38 cellular contexts compared by ENCODE assay signal in the genomic region with DNA sequence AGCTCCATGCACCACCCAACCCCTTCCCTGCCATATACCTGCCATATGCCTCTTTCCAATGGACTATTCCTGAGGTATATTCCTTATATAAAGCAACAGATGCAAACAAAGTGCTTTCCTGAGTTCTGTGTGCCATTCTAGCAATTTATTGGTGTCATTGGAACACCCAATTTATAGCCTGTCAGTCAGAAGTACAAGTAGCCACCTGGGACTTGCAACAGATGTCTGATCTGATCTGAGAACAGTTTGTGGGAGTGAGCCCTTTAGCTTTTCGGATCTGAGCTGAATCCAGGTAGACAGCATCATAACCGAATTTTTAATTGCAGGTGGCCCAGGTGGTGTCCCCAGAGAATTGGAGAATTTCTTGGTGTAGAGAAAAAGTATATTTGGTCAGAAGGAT. TPM values are rescaled to one million over a fixed set of nuclear protein-coding genes. Genes with fewer than 3 reads are reported as not detected.
"Had no signal": no experiment of that assay in that cellular context is flagged by ENCODE, and none has a peak within 500 bp of the region (broad histone marks: within the 10 kb centered on the region; RNA-seq: fewer than 3 reads in every experiment).

No MANE protein-coding gene starts in this region.

- H3K4me3 Mint-ChIP-seq: activated CD4-positive, alpha-beta memory T cell treated with anti-CD3 and anti-CD28 coated beads, Interleukin-2, amount 10 ng/mL, durations not matched to agents 7 days and 5 days; activated CD4-positive, alpha-beta T cell treated with anti-CD3 and anti-CD28 coated beads for 36 hours; activated CD4-positive, alpha-beta T cell treated with anti-CD3 and anti-CD28 coated beads, Interleukin-2, amount 10 ng/mL, durations not matched to agents 7 days and 5 days; activated CD8-positive, alpha-beta memory T cell treated with anti-CD3 and anti-CD28 coated beads, Interleukin-2, amount 10 ng/mL, durations not matched to agents 7 days and 5 days; activated CD8-positive, alpha-beta T cell treated with anti-CD3 and anti-CD28 coated beads, Interleukin-2, amount 10 ng/mL, durations not matched to agents 7 days and 5 days; activated naive CD4-positive, alpha-beta T cell treated with anti-CD3 and anti-CD28 coated beads for 36 hours; activated naive CD8-positive, alpha-beta T cell treated with anti-CD3 and anti-CD28 coated beads for 36 hours; activated T-cell treated with anti-CD3 and anti-CD28 coated beads, Interleukin-2, amount 50 U/mL, for 24 hours; T-helper 1 cell treated with Interleukin-12 subunit alpha and Interleukin-12 subunit beta and Interleukin-4 antibody, amounts not matched to agents 30 μg/mL and 1 μg/mL, for 36 hours; T-helper 2 cell treated with Interferon-gamma antibody and Interleukin-4, amounts not matched to agents 5 μg/mL and 100 μg/mL, for 36 hours; WTC11 had no signal

- H3K27ac Mint-ChIP-seq: activated CD4-positive, alpha-beta memory T cell treated with anti-CD3 and anti-CD28 coated beads, Interleukin-2, amount 10 ng/mL, durations not matched to agents 7 days and 5 days; activated CD4-positive, alpha-beta T cell treated with anti-CD3 and anti-CD28 coated beads for 36 hours; activated CD4-positive, alpha-beta T cell treated with anti-CD3 and anti-CD28 coated beads, Interleukin-2, amount 10 ng/mL, durations not matched to agents 7 days and 5 days; activated CD8-positive, alpha-beta memory T cell treated with anti-CD3 and anti-CD28 coated beads, Interleukin-2, amount 10 ng/mL, durations not matched to agents 7 days and 5 days; activated CD8-positive, alpha-beta T cell treated with anti-CD3 and anti-CD28 coated beads, Interleukin-2, amount 10 ng/mL, durations not matched to agents 7 days and 5 days; activated naive CD4-positive, alpha-beta T cell treated with anti-CD3 and anti-CD28 coated beads for 36 hours; activated naive CD4-positive, alpha-beta T cell treated with anti-CD3 and anti-CD28 coated beads, Interleukin-2, amount 50 U/mL, for 72 hours; activated naive CD8-positive, alpha-beta T cell treated with anti-CD3 and anti-CD28 coated beads for 36 hours; activated T-cell treated with anti-CD3 and anti-CD28 coated beads, Interleukin-2, amount 50 U/mL, for 24 hours; activated T-helper 2 cell treated with anti-CD3 and anti-CD28 coated beads, Interferon-gamma antibody, Interleukin-2, Interleukin-4, amounts not matched to agents 10 μg/mL and 5 μg/mL and 100 μg/mL, durations not matched to agents 14 hours and 24 hours and 36 hours; T-helper 1 cell treated with Interleukin-12 subunit alpha and Interleukin-12 subunit beta and Interleukin-4 antibody, amounts not matched to agents 30 μg/mL and 1 μg/mL, for 36 hours; T-helper 2 cell treated with Interferon-gamma antibody and Interleukin-4, amounts not matched to agents 5 μg/mL and 100 μg/mL, for 36 hours; WTC11 had no signal

- H3K9me3 ChIP-seq: adrenal gland, body of pancreas, breast epithelium had no signal

- H3K4me3 ChIP-seq: adrenal gland, body of pancreas, breast epithelium had no signal

- H3K36me3 ChIP-seq: adrenal gland, brain microvascular endothelial cell, breast epithelium, WERI-Rb-1 had no signal

- H3K4me1 Mint-ChIP-seq: activated CD4-positive, alpha-beta memory T cell treated with anti-CD3 and anti-CD28 coated beads, Interleukin-2, amount 10 ng/mL, durations not matched to agents 7 days and 5 days; activated CD4-positive, alpha-beta T cell treated with anti-CD3 and anti-CD28 coated beads for 36 hours; activated CD4-positive, alpha-beta T cell treated with anti-CD3 and anti-CD28 coated beads, Interleukin-2, amount 10 ng/mL, durations not matched to agents 7 days and 5 days; activated CD8-positive, alpha-beta memory T cell treated with anti-CD3 and anti-CD28 coated beads, Interleukin-2, amount 10 ng/mL, durations not matched to agents 7 days and 5 days; activated naive CD8-positive, alpha-beta T cell treated with anti-CD3 and anti-CD28 coated beads for 36 hours; WTC11 had no signal

- H3K27ac ChIP-seq: body of pancreas, brain microvascular endothelial cell, breast epithelium, WERI-Rb-1 had no signal

- DNase-seq: activated CD4-positive, alpha-beta memory T cell treated with anti-CD3 and anti-CD28 coated beads, Interleukin-2, amount 10 ng/mL, durations not matched to agents 7 days and 5 days; activated CD4-positive, alpha-beta T cell treated with anti-CD3 and anti-CD28 coated beads for 1 hour; activated CD4-positive, alpha-beta T cell treated with anti-CD3 and anti-CD28 coated beads for 36 hours; activated CD4-positive, alpha-beta T cell treated with anti-CD3 and anti-CD28 coated beads for 48 hours; activated CD4-positive, alpha-beta T cell treated with anti-CD3 and anti-CD28 coated beads, Interleukin-2, amount 10 ng/mL, durations not matched to agents 7 days and 5 days; activated CD4-positive, alpha-beta T cell treated with anti-CD3 and anti-CD28 coated beads, Interleukin-2, amount 50 U/mL, for 48 hours; activated CD4-positive, CD25-positive, alpha-beta regulatory T cell; activated CD8-positive, alpha-beta memory T cell treated with anti-CD3 and anti-CD28 coated beads for 24 hours; activated CD8-positive, alpha-beta memory T cell treated with anti-CD3 and anti-CD28 coated beads, Interleukin-2, amount 10 ng/mL, durations not matched to agents 7 days and 5 days; activated CD8-positive, alpha-beta memory T cell treated with anti-CD3 and anti-CD28 coated beads, Interleukin-2, amount 50 U/mL, for 48 hours; activated CD8-positive, alpha-beta T cell treated with anti-CD3 and anti-CD28 coated beads, Interleukin-2, amount 10 ng/mL, durations not matched to agents 7 days and 5 days; activated effector memory CD4-positive, alpha-beta T cell treated with Interleukin-2 at 50 U/mL for 16 hours; activated gamma-delta T cell treated with Interleukin-2 at 50 U/mL for 16 hours; activated naive CD4-positive, alpha-beta T cell; activated naive CD4-positive, alpha-beta T cell treated with anti-CD3 and anti-CD28 coated beads for 36 hours; activated naive CD4-positive, alpha-beta T cell treated with anti-CD3 and anti-CD28 coated beads, Interleukin-2, amount 50 U/mL, for 16 hours; activated naive CD8-positive, alpha-beta T cell treated with anti-CD3 and anti-CD28 coated beads for 36 hours; activated T-cell treated with anti-CD3 and anti-CD28 coated beads, Interleukin-2, amount 50 U/mL, for 24 hours; activated T-cell treated with anti-CD3 and anti-CD28 coated beads, Interleukin-2, amount 50 U/mL, for 48 hours; adrenal gland; amniotic stem cell; aorta; body of pancreas; brain microvascular endothelial cell; central memory CD4-positive, alpha-beta T cell; T-helper 1 cell; T-helper 2 cell; T-helper 9 cell; WERI-Rb-1 had no signal

- H3K4me1 ChIP-seq: body of pancreas, breast epithelium had no signal

- H3K27me3 Mint-ChIP-seq: activated CD4-positive, alpha-beta memory T cell treated with anti-CD3 and anti-CD28 coated beads, Interleukin-2, amount 10 ng/mL, durations not matched to agents 7 days and 5 days; activated CD4-positive, alpha-beta T cell treated with anti-CD3 and anti-CD28 coated beads, Interleukin-2, amount 10 ng/mL, durations not matched to agents 7 days and 5 days; activated CD8-positive, alpha-beta memory T cell treated with anti-CD3 and anti-CD28 coated beads, Interleukin-2, amount 10 ng/mL, durations not matched to agents 7 days and 5 days had no signal

- H3K36me3 Mint-ChIP-seq: activated CD8-positive, alpha-beta memory T cell treated with anti-CD3 and anti-CD28 coated beads, Interleukin-2, amount 10 ng/mL, durations not matched to agents 7 days and 5 days; activated naive CD4-positive, alpha-beta T cell treated with anti-CD3 and anti-CD28 coated beads, Interleukin-2, amount 50 U/mL, for 72 hours; activated naive CD8-positive, alpha-beta T cell treated with anti-CD3 and anti-CD28 coated beads for 36 hours; WTC11 had no signal

- H3K9me3 Mint-ChIP-seq: activated naive CD8-positive, alpha-beta T cell treated with anti-CD3 and anti-CD28 coated beads for 36 hours had no signal

- ATAC-seq: activated CD4-positive, alpha-beta T cell treated with anti-CD3 and anti-CD28 coated beads for 36 hours; activated CD4-positive, CD25-positive, alpha-beta regulatory T cell treated with anti-CD3 and anti-CD28 coated beads, Interleukin-2, amount 50 U/mL, for 24 hours; activated CD8-positive, alpha-beta memory T cell treated with anti-CD3 and anti-CD28 coated beads, Interleukin-2, amount 10 ng/mL, durations not matched to agents 7 days and 5 days; activated CD8-positive, alpha-beta T cell treated with anti-CD3 and anti-CD28 coated beads, Interleukin-2, amount 10 ng/mL, durations not matched to agents 7 days and 5 days; activated naive CD4-positive, alpha-beta T cell treated with anti-CD3 and anti-CD28 coated beads, Interleukin-2, amount 50 U/mL, for 72 hours; body of pancreas; WTC11 had no signal

- H3K27me3 ChIP-seq: adrenal gland, body of pancreas, brain microvascular endothelial cell, breast epithelium had no signal

- FAIRE-seq: astrocyte, TTC549 had no signal

RNA-seq across cellular contexts. Expression of a gene that starts 1.0 kb away (rescaled TPM):
- total RNA-seq: activated CD4-positive, alpha-beta memory T cell treated with anti-CD3 and anti-CD28 coated beads, Interleukin-2, amount 10 ng/mL, durations not matched to agents 7 days and 5 days; activated CD4-positive, alpha-beta T cell treated with anti-CD3 and anti-CD28 coated beads for 36 hours; activated CD4-positive, alpha-beta T cell treated with anti-CD3 and anti-CD28 coated beads, Interleukin-2, amount 10 ng/mL, durations not matched to agents 7 days and 5 days; activated CD8-positive, alpha-beta memory T cell treated with anti-CD3 and anti-CD28 coated beads, Interleukin-2, amount 10 ng/mL, durations not matched to agents 7 days and 5 days; activated CD8-positive, alpha-beta T cell treated with anti-CD3 and anti-CD28 coated beads, Interleukin-2, amount 10 ng/mL, durations not matched to agents 7 days and 5 days; activated naive CD4-positive, alpha-beta T cell treated with anti-CD3 and anti-CD28 coated beads for 36 hours; activated naive CD4-positive, alpha-beta T cell treated with anti-CD3 and anti-CD28 coated beads, Interleukin-2, amount 50 U/mL, for 72 hours; activated naive CD8-positive, alpha-beta T cell treated with anti-CD3 and anti-CD28 coated beads for 36 hours; activated T-helper 2 cell treated with anti-CD3 and anti-CD28 coated beads, Interferon-gamma antibody, Interleukin-2, Interleukin-4, amounts not matched to agents 10 μg/mL and 5 μg/mL and 100 μg/mL, durations not matched to agents 14 hours and 24 hours and 36 hours; astrocyte; WTC11 had no signal

RNA-seq across cellular contexts. Expression of a gene that starts 33.0 kb away (rescaled TPM):
- total RNA-seq: activated CD4-positive, alpha-beta memory T cell treated with anti-CD3 and anti-CD28 coated beads, Interleukin-2, amount 10 ng/mL, durations not matched to agents 7 days and 5 days; activated CD4-positive, alpha-beta T cell treated with anti-CD3 and anti-CD28 coated beads for 36 hours; activated CD4-positive, alpha-beta T cell treated with anti-CD3 and anti-CD28 coated beads, Interleukin-2, amount 10 ng/mL, durations not matched to agents 7 days and 5 days; activated CD8-positive, alpha-beta memory T cell treated with anti-CD3 and anti-CD28 coated beads, Interleukin-2, amount 10 ng/mL, durations not matched to agents 7 days and 5 days; activated CD8-positive, alpha-beta T cell treated with anti-CD3 and anti-CD28 coated beads, Interleukin-2, amount 10 ng/mL, durations not matched to agents 7 days and 5 days; activated naive CD4-positive, alpha-beta T cell treated with anti-CD3 and anti-CD28 coated beads for 36 hours; activated naive CD4-positive, alpha-beta T cell treated with anti-CD3 and anti-CD28 coated beads, Interleukin-2, amount 50 U/mL, for 72 hours; activated naive CD8-positive, alpha-beta T cell treated with anti-CD3 and anti-CD28 coated beads for 36 hours; activated T-helper 2 cell treated with anti-CD3 and anti-CD28 coated beads, Interferon-gamma antibody, Interleukin-2, Interleukin-4, amounts not matched to agents 10 μg/mL and 5 μg/mL and 100 μg/mL, durations not matched to agents 14 hours and 24 hours and 36 hours; astrocyte had no signal

RNA-seq across cellular contexts. Expression of a gene that starts 42.3 kb away (rescaled TPM):
- total RNA-seq: activated CD4-positive, alpha-beta memory T cell treated with anti-CD3 and anti-CD28 coated beads, Interleukin-2, amount 10 ng/mL, durations not matched to agents 7 days and 5 days; activated CD4-positive, alpha-beta T cell treated with anti-CD3 and anti-CD28 coated beads for 36 hours; activated CD4-positive, alpha-beta T cell treated with anti-CD3 and anti-CD28 coated beads, Interleukin-2, amount 10 ng/mL, durations not matched to agents 7 days and 5 days; activated CD8-positive, alpha-beta memory T cell treated with anti-CD3 and anti-CD28 coated beads, Interleukin-2, amount 10 ng/mL, durations not matched to agents 7 days and 5 days; activated CD8-positive, alpha-beta T cell treated with anti-CD3 and anti-CD28 coated beads, Interleukin-2, amount 10 ng/mL, durations not matched to agents 7 days and 5 days; activated naive CD4-positive, alpha-beta T cell treated with anti-CD3 and anti-CD28 coated beads for 36 hours; activated naive CD4-positive, alpha-beta T cell treated with anti-CD3 and anti-CD28 coated beads, Interleukin-2, amount 50 U/mL, for 72 hours; activated naive CD8-positive, alpha-beta T cell treated with anti-CD3 and anti-CD28 coated beads for 36 hours; activated T-helper 2 cell treated with anti-CD3 and anti-CD28 coated beads, Interferon-gamma antibody, Interleukin-2, Interleukin-4, amounts not matched to agents 10 μg/mL and 5 μg/mL and 100 μg/mL, durations not matched to agents 14 hours and 24 hours and 36 hours; astrocyte had no signal
